Comparison of ENCODE assay signal across 17 cellular contexts in genomic region chr9:130414910-130415746, GRCh38.
"Had no signal": no experiment of that assay in that cellular context is flagged by ENCODE, and none has a peak within 500 bp of the region (broad histone marks: within the 10 kb centered on the region; RNA-seq: fewer than 3 reads in every experiment).

No MANE protein-coding gene starts in this region.

- H3K9me3 ChIP-seq: psoas muscle had no signal

- H3K27me3 ChIP-seq: brain microvascular endothelial cell had no signal

- H3K4me1 Mint-ChIP-seq: activated CD8-positive, alpha-beta memory T cell treated with anti-CD3 and anti-CD28 coated beads, Interleukin-2, amount 10 ng/mL, durations not matched to agents 7 days and 5 days; nephron had no signal

- H3K4me3 ChIP-seq: lung, psoas muscle had no signal

- H3K27ac Mint-ChIP-seq: activated CD8-positive, alpha-beta memory T cell treated with anti-CD3 and anti-CD28 coated beads, Interleukin-2, amount 10 ng/mL, durations not matched to agents 7 days and 5 days; activated naive CD4-positive, alpha-beta T cell treated with anti-CD3 and anti-CD28 coated beads, Interleukin-2, amount 50 U/mL, for 72 hours; activated T-cell treated with anti-CD3 and anti-CD28 coated beads, Interleukin-2, amount 50 U/mL, for 24 hours; dendritic cell treated with granulocyte-macrophage colony-stimulating factor and Interleukin-4, amounts not matched to agents 40 ng/mL and 50 ng/mL, for 4 days; effector memory CD8-positive, alpha-beta T cell; nephron had no signal

- H3K27ac ChIP-seq: brain microvascular endothelial cell, epithelial cell of prostate, psoas muscle had no signal

- ATAC-seq: activated CD8-positive, alpha-beta memory T cell treated with anti-CD3 and anti-CD28 coated beads, Interleukin-2, amount 10 ng/mL, durations not matched to agents 7 days and 5 days; activated naive CD4-positive, alpha-beta T cell treated with anti-CD3 and anti-CD28 coated beads, Interleukin-2, amount 50 U/mL, for 72 hours; effector memory CD8-positive, alpha-beta T cell; psoas muscle; sciatic nerve; stimulated activated naive CD8-positive, alpha-beta T cell treated with anti-CD3 and anti-CD28 coated beads, Interleukin-15, Interleukin-2, amounts not matched to agents 100 U/mL and 50 U/mL, for 24 hours had no signal

- H3K36me3 ChIP-seq: brain microvascular endothelial cell had no signal

- DNase-seq: activated CD4-positive, alpha-beta T cell treated with anti-CD3 and anti-CD28 coated beads for 1 hour; activated CD4-positive, alpha-beta T cell treated with anti-CD3 and anti-CD28 coated beads, Interleukin-2, amount 50 U/mL, for 48 hours; activated CD8-positive, alpha-beta memory T cell treated with anti-CD3 and anti-CD28 coated beads, Interleukin-2, amount 10 ng/mL, durations not matched to agents 7 days and 5 days; activated effector memory CD4-positive, alpha-beta T cell treated with Interleukin-2 at 50 U/mL for 16 hours; activated T-cell treated with anti-CD3 and anti-CD28 coated beads, Interleukin-2, amount 50 U/mL, for 24 hours; brain microvascular endothelial cell; effector memory CD8-positive, alpha-beta T cell; hypothalamus; psoas muscle; stimulated activated naive CD8-positive, alpha-beta T cell treated with anti-CD3 and anti-CD28 coated beads, Interleukin-15, Interleukin-2, amounts not matched to agents 100 U/mL and 50 U/mL, for 24 hours; T-helper 2 cell had no signal

- H3K9me3 Mint-ChIP-seq: activated naive CD4-positive, alpha-beta T cell treated with anti-CD3 and anti-CD28 coated beads, Interleukin-2, amount 50 U/mL, for 72 hours; activated T-cell treated with anti-CD3 and anti-CD28 coated beads, Interleukin-2, amount 50 U/mL, for 24 hours; dendritic cell treated with granulocyte-macrophage colony-stimulating factor and Interleukin-4, amounts not matched to agents 40 ng/mL and 50 ng/mL, for 4 days; effector memory CD8-positive, alpha-beta T cell; nephron had no signal

- H3K36me3 Mint-ChIP-seq: activated CD8-positive, alpha-beta memory T cell treated with anti-CD3 and anti-CD28 coated beads, Interleukin-2, amount 10 ng/mL, durations not matched to agents 7 days and 5 days; activated naive CD4-positive, alpha-beta T cell treated with anti-CD3 and anti-CD28 coated beads, Interleukin-2, amount 50 U/mL, for 72 hours had no signal

- H3K4me1 ChIP-seq: psoas muscle had no signal

- H3K4me3 Mint-ChIP-seq: activated CD8-positive, alpha-beta memory T cell treated with anti-CD3 and anti-CD28 coated beads, Interleukin-2, amount 10 ng/mL, durations not matched to agents 7 days and 5 days; activated T-cell treated with anti-CD3 and anti-CD28 coated beads, Interleukin-2, amount 50 U/mL, for 24 hours; dendritic cell treated with granulocyte-macrophage colony-stimulating factor and Interleukin-4, amounts not matched to agents 40 ng/mL and 50 ng/mL, for 4 days; effector memory CD8-positive, alpha-beta T cell; nephron had no signal
